In the genomic region with DNA sequence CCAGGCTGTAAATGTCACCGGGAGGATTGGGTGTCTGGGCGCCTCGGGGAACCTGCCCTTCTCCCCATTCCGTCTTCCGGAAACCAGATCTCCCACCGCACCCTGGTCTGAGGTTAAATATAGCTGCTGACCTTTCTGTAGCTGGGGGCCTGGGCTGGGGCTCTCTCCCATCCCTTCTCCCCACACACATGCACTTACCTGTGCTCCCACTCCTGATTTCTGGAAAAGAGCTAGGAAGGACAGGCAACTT, we compare ENCODE assay signal across 1 cellular context.
TF ChIP-seq lines count a peak whose summit lies in the region.

No MANE protein-coding gene starts in this region.

TF ChIP-seq in SK-N-SH, 30 proteins besides CTCF, POLR2A, EP300 and RAD21 (continued from another document):
- TF ChIP-seq, protein P1, sequence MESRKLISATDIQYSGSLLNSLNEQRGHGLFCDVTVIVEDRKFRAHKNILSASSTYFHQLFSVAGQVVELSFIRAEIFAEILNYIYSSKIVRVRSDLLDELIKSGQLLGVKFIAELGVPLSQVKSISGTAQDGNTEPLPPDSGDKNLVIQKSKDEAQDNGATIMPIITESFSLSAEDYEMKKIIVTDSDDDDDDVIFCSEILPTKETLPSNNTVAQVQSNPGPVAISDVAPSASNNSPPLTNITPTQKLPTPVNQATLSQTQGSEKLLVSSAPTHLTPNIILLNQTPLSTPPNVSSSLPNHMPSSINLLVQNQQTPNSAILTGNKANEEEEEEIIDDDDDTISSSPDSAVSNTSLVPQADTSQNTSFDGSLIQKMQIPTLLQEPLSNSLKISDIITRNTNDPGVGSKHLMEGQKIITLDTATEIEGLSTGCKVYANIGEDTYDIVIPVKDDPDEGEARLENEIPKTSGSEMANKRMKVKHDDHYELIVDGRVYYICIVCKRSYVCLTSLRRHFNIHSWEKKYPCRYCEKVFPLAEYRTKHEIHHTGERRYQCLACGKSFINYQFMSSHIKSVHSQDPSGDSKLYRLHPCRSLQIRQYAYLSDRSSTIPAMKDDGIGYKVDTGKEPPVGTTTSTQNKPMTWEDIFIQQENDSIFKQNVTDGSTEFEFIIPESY (IDR thresholded peaks at IDR 0.05; ENCODE audit: borderline replicate concordance, low read depth): no peak
- TF ChIP-seq FOSL2 (IDR thresholded peaks at IDR 0.05; ENCODE audit: borderline replicate concordance, low read depth) (no peak), RFX5 (IDR thresholded peaks at IDR 0.05; ENCODE audit: low read length) (no peak), TEAD4 (IDR thresholded peaks at IDR 0.05; ENCODE audit: borderline replicate concordance, insufficient read depth) (no peak), GABPA (IDR thresholded peaks at IDR 0.05; ENCODE audit: low read depth) (no peak), JUND (IDR thresholded peaks at IDR 0.05) (no peak)
- TF ChIP-seq, protein P2, sequence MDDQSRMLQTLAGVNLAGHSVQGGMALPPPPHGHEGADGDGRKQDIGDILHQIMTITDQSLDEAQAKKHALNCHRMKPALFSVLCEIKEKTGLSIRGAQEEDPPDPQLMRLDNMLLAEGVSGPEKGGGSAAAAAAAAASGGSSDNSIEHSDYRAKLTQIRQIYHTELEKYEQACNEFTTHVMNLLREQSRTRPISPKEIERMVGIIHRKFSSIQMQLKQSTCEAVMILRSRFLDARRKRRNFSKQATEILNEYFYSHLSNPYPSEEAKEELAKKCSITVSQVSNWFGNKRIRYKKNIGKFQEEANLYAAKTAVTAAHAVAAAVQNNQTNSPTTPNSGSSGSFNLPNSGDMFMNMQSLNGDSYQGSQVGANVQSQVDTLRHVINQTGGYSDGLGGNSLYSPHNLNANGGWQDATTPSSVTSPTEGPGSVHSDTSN (IDR thresholded peaks at IDR 0.05): no peak
- TF ChIP-seq, protein P3, sequence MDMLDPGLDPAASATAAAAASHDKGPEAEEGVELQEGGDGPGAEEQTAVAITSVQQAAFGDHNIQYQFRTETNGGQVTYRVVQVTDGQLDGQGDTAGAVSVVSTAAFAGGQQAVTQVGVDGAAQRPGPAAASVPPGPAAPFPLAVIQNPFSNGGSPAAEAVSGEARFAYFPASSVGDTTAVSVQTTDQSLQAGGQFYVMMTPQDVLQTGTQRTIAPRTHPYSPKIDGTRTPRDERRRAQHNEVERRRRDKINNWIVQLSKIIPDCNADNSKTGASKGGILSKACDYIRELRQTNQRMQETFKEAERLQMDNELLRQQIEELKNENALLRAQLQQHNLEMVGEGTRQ (IDR thresholded peaks at IDR 0.05; ENCODE audit: borderline replicate concordance, low read depth, low read length): no peak
- TF ChIP-seq, protein P4, sequence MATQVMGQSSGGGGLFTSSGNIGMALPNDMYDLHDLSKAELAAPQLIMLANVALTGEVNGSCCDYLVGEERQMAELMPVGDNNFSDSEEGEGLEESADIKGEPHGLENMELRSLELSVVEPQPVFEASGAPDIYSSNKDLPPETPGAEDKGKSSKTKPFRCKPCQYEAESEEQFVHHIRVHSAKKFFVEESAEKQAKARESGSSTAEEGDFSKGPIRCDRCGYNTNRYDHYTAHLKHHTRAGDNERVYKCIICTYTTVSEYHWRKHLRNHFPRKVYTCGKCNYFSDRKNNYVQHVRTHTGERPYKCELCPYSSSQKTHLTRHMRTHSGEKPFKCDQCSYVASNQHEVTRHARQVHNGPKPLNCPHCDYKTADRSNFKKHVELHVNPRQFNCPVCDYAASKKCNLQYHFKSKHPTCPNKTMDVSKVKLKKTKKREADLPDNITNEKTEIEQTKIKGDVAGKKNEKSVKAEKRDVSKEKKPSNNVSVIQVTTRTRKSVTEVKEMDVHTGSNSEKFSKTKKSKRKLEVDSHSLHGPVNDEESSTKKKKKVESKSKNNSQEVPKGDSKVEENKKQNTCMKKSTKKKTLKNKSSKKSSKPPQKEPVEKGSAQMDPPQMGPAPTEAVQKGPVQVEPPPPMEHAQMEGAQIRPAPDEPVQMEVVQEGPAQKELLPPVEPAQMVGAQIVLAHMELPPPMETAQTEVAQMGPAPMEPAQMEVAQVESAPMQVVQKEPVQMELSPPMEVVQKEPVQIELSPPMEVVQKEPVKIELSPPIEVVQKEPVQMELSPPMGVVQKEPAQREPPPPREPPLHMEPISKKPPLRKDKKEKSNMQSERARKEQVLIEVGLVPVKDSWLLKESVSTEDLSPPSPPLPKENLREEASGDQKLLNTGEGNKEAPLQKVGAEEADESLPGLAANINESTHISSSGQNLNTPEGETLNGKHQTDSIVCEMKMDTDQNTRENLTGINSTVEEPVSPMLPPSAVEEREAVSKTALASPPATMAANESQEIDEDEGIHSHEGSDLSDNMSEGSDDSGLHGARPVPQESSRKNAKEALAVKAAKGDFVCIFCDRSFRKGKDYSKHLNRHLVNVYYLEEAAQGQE (IDR thresholded peaks at IDR 0.05; ENCODE audit: low read depth, low read length): no peak
- TF ChIP-seq, protein P5, sequence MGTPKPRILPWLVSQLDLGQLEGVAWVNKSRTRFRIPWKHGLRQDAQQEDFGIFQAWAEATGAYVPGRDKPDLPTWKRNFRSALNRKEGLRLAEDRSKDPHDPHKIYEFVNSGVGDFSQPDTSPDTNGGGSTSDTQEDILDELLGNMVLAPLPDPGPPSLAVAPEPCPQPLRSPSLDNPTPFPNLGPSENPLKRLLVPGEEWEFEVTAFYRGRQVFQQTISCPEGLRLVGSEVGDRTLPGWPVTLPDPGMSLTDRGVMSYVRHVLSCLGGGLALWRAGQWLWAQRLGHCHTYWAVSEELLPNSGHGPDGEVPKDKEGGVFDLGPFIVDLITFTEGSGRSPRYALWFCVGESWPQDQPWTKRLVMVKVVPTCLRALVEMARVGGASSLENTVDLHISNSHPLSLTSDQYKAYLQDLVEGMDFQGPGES (IDR thresholded peaks at IDR 0.05; ENCODE audit: low read depth, low read length): no peak
- TF ChIP-seq, protein P6, sequence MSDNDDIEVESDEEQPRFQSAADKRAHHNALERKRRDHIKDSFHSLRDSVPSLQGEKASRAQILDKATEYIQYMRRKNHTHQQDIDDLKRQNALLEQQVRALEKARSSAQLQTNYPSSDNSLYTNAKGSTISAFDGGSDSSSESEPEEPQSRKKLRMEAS (IDR thresholded peaks at IDR 0.05; ENCODE audit: low read depth): no peak
